In genomic region chr2:205834776-205835175, GRCh38 we compare ENCODE assay signal across 25 cellular contexts.
A peak's percentile ranks its signal among the peaks of the same experiment; 100 is the strongest.
DNase-seq lines count a peak whose midpoint lies in the region; ATAC-seq and TF ChIP-seq lines count a peak whose summit lies in the region.
"Had no signal": no experiment of that assay in that cellular context is flagged by ENCODE, and none has a peak within 500 bp of the region (broad histone marks: within the 10 kb centered on the region; RNA-seq: fewer than 3 reads in every experiment).

No MANE protein-coding gene starts in this region.

- peaks cover 28% of the 10 kb centered on the region for H3K4me1 Mint-ChIP-seq in brain
- H3K4me1 Mint-ChIP-seq in activated naive CD4-positive, alpha-beta T cell treated with anti-CD3 and anti-CD28 coated beads, Interleukin-2, amount 10 ng/mL, durations not matched to agents 7 days and 5 days: no peaks in the 10 kb centered on the region
- H3K4me1 Mint-ChIP-seq: IgD-negative memory B cell; stimulated activated memory B cell treated with anti-CD40 and anti-IgM and Interleukin-4, amounts not matched to agents 10 μg/mL and 1 μg/mL and 100 μg/mL, for 72 hours had no signal

- TF ChIP-seq POLR2A in transverse colon (IDR thresholded peaks at IDR 0.05) (no peak), lower leg skin (IDR thresholded peaks at IDR 0.05) (no peak)

- ATAC-seq in HG02852 (IDR thresholded peaks at IDR 0.05; ENCODE audit: unreplicated experiment): peak; percentile 66
- ATAC-seq: activated CD8-positive, alpha-beta T cell treated with anti-CD3 and anti-CD28 coated beads, Interleukin-2, amount 10 ng/mL, durations not matched to agents 7 days and 5 days; activated T-cell treated with anti-CD3 and anti-CD28 coated beads, Interleukin-2, amount 50 U/mL, for 4 hours; effector memory CD8-positive, alpha-beta T cell; natural killer cell treated with Interleukin-12 subunit alpha and Interleukin-12 subunit beta and Interleukin-15 and Interleukin-18, amount 100 ng/mL, for 72 hours; stimulated activated memory B cell treated with anti-CD40 and anti-IgM and Interleukin-4, amounts not matched to agents 10 μg/mL and 1 μg/mL and 100 μg/mL, for 72 hours had no signal

- peak; percentile 20 to 27 for DNase-seq in lung microvascular endothelial cell (ENCODE audit: low read depth in 2 of 2)
- no peak for DNase-seq in transverse colon
- DNase-seq in kidney tubule cell (ENCODE audit: low spot score): no peak
- DNase-seq in activated CD4-positive, alpha-beta T cell treated with anti-CD3 and anti-CD28 coated beads for 1 hour: no peak
- DNase-seq in lower leg skin (ENCODE audit: low spot score in 2 of 2): no peak
- DNase-seq in activated naive CD4-positive, alpha-beta T cell treated with anti-CD3 and anti-CD28 coated beads, Interleukin-2, amount 10 ng/mL, durations not matched to agents 7 days and 5 days: no peak
- DNase-seq: activated CD8-positive, alpha-beta T cell treated with anti-CD3 and anti-CD28 coated beads, Interleukin-2, amount 10 ng/mL, durations not matched to agents 7 days and 5 days; activated naive CD4-positive, alpha-beta T cell treated with anti-CD3 and anti-CD28 coated beads, Interleukin-2, amount 50 U/mL, for 16 hours; activated T-cell treated with anti-CD3 and anti-CD28 coated beads, Interleukin-2, amount 50 U/mL, for 4 hours; DMS79 treated with DMSO at 0.1 percent for 48 hours; effector memory CD8-positive, alpha-beta T cell; HCEC 1CT; mammary epithelial cell; MG63; NCI-H1436 treated with DMSO at 0.1 percent for 48 hours; stimulated activated CD4-positive, alpha-beta T cell treated with anti-CD3 and anti-CD28 coated beads, Interleukin-1b, Interleukin-23, amount 100 ng/mL, for 48 hours; T1000; thyroid gland had no signal

- TF ChIP-seq CTCF in brain (conservative IDR thresholded peaks at IDR 0.05): no peak
- no peak for TF ChIP-seq CTCF in transverse colon (IDR thresholded peaks at IDR 0.05)
- TF ChIP-seq CTCF in lower leg skin (IDR thresholded peaks at IDR 0.05): no peak

- intact Hi-C loops in transverse colon (cut with DNase I; ENCODE audit: low total_unique reads) (no loop called here), lower leg skin (cut with DNase I; ENCODE audit: low total_unique reads) (no loop called here)

- peaks cover 0 to 12% (median 1%) of the 10 kb centered on the region in 4 donors for H3K4me1 ChIP-seq in transverse colon
- H3K4me1 ChIP-seq: parathyroid adenoma, thyroid gland had no signal

- 34 to 37% methylated on average over 2 to 3 of the region's 3 CpGs for WGBS in transverse colon (ENCODE audit: low coverage in 1 of 2), 2 donors
- WGBS in lower leg skin, 2 donors: 48 to 52% methylated on average over 3 of the region's 3 CpGs

- peaks cover 0 to 20% (median 11%) of the 10 kb centered on the region in 5 experiments for H3K9me3 Mint-ChIP-seq in brain
- no peaks in the 10 kb centered on the region for H3K9me3 Mint-ChIP-seq in activated naive CD4-positive, alpha-beta T cell treated with anti-CD3 and anti-CD28 coated beads, Interleukin-2, amount 10 ng/mL, durations not matched to agents 7 days and 5 days
- H3K9me3 Mint-ChIP-seq: natural killer cell treated with Interleukin-12 subunit alpha and Interleukin-12 subunit beta and Interleukin-15 and Interleukin-18, amount 100 ng/mL, for 72 hours had no signal

- H3K4me3 ChIP-seq in transverse colon: no peak overlapping the region
- H3K4me3 ChIP-seq in lower leg skin (ENCODE audit: low read depth, poor library complexity, severe bottlenecking): no peak overlapping the region
- H3K4me3 ChIP-seq: MG63, thyroid gland had no signal

- H3K27me3 ChIP-seq in transverse colon: no peaks in the 10 kb centered on the region
- H3K27me3 ChIP-seq: thyroid gland had no signal

- H3K27me3 Mint-ChIP-seq in brain: peaks cover 10% of the 10 kb centered on the region
- H3K27me3 Mint-ChIP-seq in activated naive CD4-positive, alpha-beta T cell treated with anti-CD3 and anti-CD28 coated beads, Interleukin-2, amount 10 ng/mL, durations not matched to agents 7 days and 5 days: peaks cover 8% of the 10 kb centered on the region
- H3K27me3 Mint-ChIP-seq: IgD-negative memory B cell had no signal

- H3K36me3 ChIP-seq in transverse colon: no peaks in the 10 kb centered on the region
- H3K36me3 ChIP-seq: MG63, thyroid gland had no signal

- H3K36me3 Mint-ChIP-seq in brain: no peaks in the 10 kb centered on the region
- H3K36me3 Mint-ChIP-seq in activated naive CD4-positive, alpha-beta T cell treated with anti-CD3 and anti-CD28 coated beads, Interleukin-2, amount 10 ng/mL, durations not matched to agents 7 days and 5 days: no peaks in the 10 kb centered on the region
- H3K36me3 Mint-ChIP-seq: natural killer cell treated with Interleukin-12 subunit alpha and Interleukin-12 subunit beta and Interleukin-15 and Interleukin-18, amount 100 ng/mL, for 72 hours had no signal

- peak overlapping the region in 3 of 5 experiments; percentile 9 to 79 (median 56) for H3K27ac Mint-ChIP-seq in brain
- H3K27ac Mint-ChIP-seq in activated naive CD4-positive, alpha-beta T cell treated with anti-CD3 and anti-CD28 coated beads, Interleukin-2, amount 10 ng/mL, durations not matched to agents 7 days and 5 days: no peak overlapping the region
- H3K27ac Mint-ChIP-seq: activated CD8-positive, alpha-beta T cell treated with anti-CD3 and anti-CD28 coated beads, Interleukin-2, amount 10 ng/mL, durations not matched to agents 7 days and 5 days; effector memory CD8-positive, alpha-beta T cell; IgD-negative memory B cell; natural killer cell treated with Interleukin-12 subunit alpha and Interleukin-12 subunit beta and Interleukin-15 and Interleukin-18, amount 100 ng/mL, for 72 hours; stimulated activated memory B cell treated with anti-CD40 and anti-IgM and Interleukin-4, amounts not matched to agents 10 μg/mL and 1 μg/mL and 100 μg/mL, for 72 hours had no signal

- CTCF ChIA-PET in activated naive CD4-positive, alpha-beta T cell treated with anti-CD3 and anti-CD28 coated beads, Interleukin-2, amount 10 ng/mL, durations not matched to agents 7 days and 5 days (lab: Charles Lee): no interaction called here

- H3K27ac ChIP-seq in transverse colon: peak overlapping the region; percentile 60 to 82 (median 76)
- H3K27ac ChIP-seq: parathyroid adenoma, RWPE1, thyroid gland had no signal

- no peaks in the 10 kb centered on the region for H3K9me3 ChIP-seq in transverse colon
- H3K9me3 ChIP-seq: MG63, thyroid gland had no signal

- in situ Hi-C loops in transverse colon (cut with MboI; ENCODE audit: low pct_ligation_motif_present in 1 of 4, low pct_unique_long_range_greater_than_20kb in 1 of 4, low sequenced_read_pairs in 3 of 4): no loop called here

- no peak overlapping the region for H3K4me3 Mint-ChIP-seq in brain
- H3K4me3 Mint-ChIP-seq in activated naive CD4-positive, alpha-beta T cell treated with anti-CD3 and anti-CD28 coated beads, Interleukin-2, amount 10 ng/mL, durations not matched to agents 7 days and 5 days: no peak overlapping the region
- H3K4me3 Mint-ChIP-seq: activated CD8-positive, alpha-beta T cell treated with anti-CD3 and anti-CD28 coated beads, Interleukin-2, amount 10 ng/mL, durations not matched to agents 7 days and 5 days; activated T-cell treated with anti-CD3 and anti-CD28 coated beads, Interleukin-2, amount 50 U/mL, for 4 hours; effector memory CD8-positive, alpha-beta T cell; IgD-negative memory B cell; natural killer cell treated with Interleukin-12 subunit alpha and Interleukin-12 subunit beta and Interleukin-15 and Interleukin-18, amount 100 ng/mL, for 72 hours; stimulated activated memory B cell treated with anti-CD40 and anti-IgM and Interleukin-4, amounts not matched to agents 10 μg/mL and 1 μg/mL and 100 μg/mL, for 72 hours had no signal

- TF ChIP-seq EP300 in transverse colon (IDR thresholded peaks at IDR 0.05; ENCODE audit: low read depth): no peak

Comparison
In these comparisons a context has a peak if more than half of its experiments do, and no peak if none do; other contexts are left out.
1. DNase-seq: peak in lung microvascular endothelial cell (2 of 2); none in transverse colon (single experiment), kidney tubule cell (single experiment), activated CD4-positive, alpha-beta T cell treated with anti-CD3 and anti-CD28 coated beads for 1 hour (single experiment), lower leg skin (0 of 2) and activated naive CD4-positive, alpha-beta T cell treated with anti-CD3 and anti-CD28 coated beads, Interleukin-2, amount 10 ng/mL, durations not matched to agents 7 days and 5 days (single experiment).